Comparison of ENCODE assay signal across 10 cellular contexts in the genomic region with DNA sequence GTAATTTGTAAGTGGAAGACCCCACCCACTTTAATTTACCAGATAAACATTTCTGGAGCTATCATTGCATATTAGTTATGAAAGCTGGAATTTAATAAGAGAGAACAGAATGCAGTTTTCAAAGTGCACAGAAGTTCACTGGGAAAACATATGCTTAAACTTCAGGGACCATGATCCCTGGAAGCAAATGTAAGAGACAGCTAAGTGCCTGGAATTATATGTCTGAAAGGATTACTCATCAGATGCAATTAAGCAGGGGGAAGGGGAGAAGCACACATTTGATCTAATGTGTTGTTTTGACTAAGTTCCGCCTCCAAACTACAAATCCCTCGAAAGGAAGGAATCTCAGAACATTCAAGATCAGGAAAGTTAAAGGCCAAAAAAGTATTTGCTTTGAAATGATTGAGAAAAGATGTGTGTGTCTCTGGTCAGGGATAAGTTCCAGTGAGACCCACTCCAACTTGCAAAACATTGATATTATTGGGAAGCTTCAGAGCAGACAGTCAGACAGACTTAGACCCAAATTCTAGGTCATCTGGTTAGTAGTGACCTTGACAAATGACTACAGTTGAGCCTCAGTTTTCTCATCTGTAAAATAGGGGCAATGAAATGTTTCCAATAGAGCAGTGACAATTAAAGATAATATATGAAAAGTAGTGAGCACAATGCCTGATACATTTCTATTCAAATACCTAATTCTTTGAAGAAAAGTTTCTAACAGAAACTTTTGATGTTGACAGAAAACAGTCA.
DNase-seq lines count a peak whose midpoint lies in the region; ATAC-seq, FAIRE-seq and TF ChIP-seq lines count a peak whose summit lies in the region.
"Had no signal": no experiment of that assay in that cellular context is flagged by ENCODE, and none has a peak within 500 bp of the region (broad histone marks: within the 10 kb centered on the region; RNA-seq: fewer than 3 reads in every experiment).

No MANE protein-coding gene starts in this region.

- H2AK5ac ChIP-seq in IMR-90 (ENCODE audit: low read depth, low read length), result peak overlapping the region; percentile 29; the same call in 1 of the 2 replicates

- H2BK5ac ChIP-seq in IMR-90 (ENCODE audit: low read depth, low read length, poor library complexity, severe bottlenecking), result peak overlapping the region; percentile 98

- no peak overlapping the region for H2AK9ac ChIP-seq in IMR-90 (replicated peaks; ENCODE audit: low read depth, low read length, poor library complexity)

- peaks cover 26% of the 10 kb centered on the region for H3K4me1 Mint-ChIP-seq in mesothelial cell of epicardium
- H3K4me1 Mint-ChIP-seq in CD14-positive monocyte, result no peaks in the 10 kb centered on the region
- H3K4me1 Mint-ChIP-seq: CD4-positive, alpha-beta memory T cell had no signal

- H3K4me3 Mint-ChIP-seq in mesothelial cell of epicardium (no peak overlapping the region), CD14-positive monocyte (no peak overlapping the region)
- H3K4me3 Mint-ChIP-seq: CD4-positive, alpha-beta memory T cell had no signal

- CTCF ChIA-PET in A549 (lab: Yijun Ruan, JAX), result interaction anchor here (0.7 to 2.4 kb wide), 8 partner anchors 26 to 293 kb away, joined by 3 to 11 read pairs (median 3); no protein-coding TSS in a partner anchor
- CTCF ChIA-PET in IMR-90 (lab: Yijun Ruan, JAX), result interaction anchor here (0.9 kb wide), 1 partner anchor 573 kb away, joined by 3 read pairs; no protein-coding TSS in a partner anchor

- H4K8ac ChIP-seq in IMR-90 (ENCODE audit: low read depth in 2 of 2, low read length in 2 of 2), result peak overlapping the region; percentile 4 to 86; a peak in 3 of 4 replicates

- H3K27ac Mint-ChIP-seq in mesothelial cell of epicardium (peak overlapping the region; percentile 86), CD14-positive monocyte (no peak overlapping the region)
- H3K27ac Mint-ChIP-seq: CD4-positive, alpha-beta memory T cell had no signal

- peak overlapping the region; percentile 70 for H4K91ac ChIP-seq in IMR-90 (ENCODE audit: insufficient read depth, low read depth, low read length)

- dilution Hi-C loops in IMR-90 (cut with HindIII; ENCODE audit: low sequenced_read_pairs, unreplicated experiment), result no loop called here

- H3K36me3 Mint-ChIP-seq in mesothelial cell of epicardium, result peaks cover 10% of the 10 kb centered on the region
- peaks cover 0 to 3% of the 10 kb centered on the region in 2 donors for H3K36me3 Mint-ChIP-seq in CD14-positive monocyte

- H3K9me1 ChIP-seq in IMR-90 (ENCODE audit: insufficient read depth, low read length), result peaks cover 4% of the 10 kb centered on the region

- no peaks in the 10 kb centered on the region for H3K36me3 ChIP-seq in IMR-90 (ENCODE audit: control insufficient read depth, insufficient read depth, low read length)
- H3K36me3 ChIP-seq in breast epithelium, result no peaks in the 10 kb centered on the region

- no peak for TF ChIP-seq CTCF in A549 (IDR thresholded peaks at IDR 0.05)
- no peak for TF ChIP-seq CTCF in IMR-90 (conservative IDR thresholded peaks at IDR 0.05; ENCODE audit: low read depth, low read length)
- no peak for TF ChIP-seq CTCF in breast epithelium (IDR thresholded peaks at IDR 0.05)
- TF ChIP-seq CTCF in mesothelial cell of epicardium (IDR thresholded peaks at IDR 0.05; ENCODE audit: unreplicated experiment), result no peak
- TF ChIP-seq CTCF in CD14-positive monocyte (IDR thresholded peaks at IDR 0.05), result no peak

- peak; percentile 69 to 79 for DNase-seq in A549 (ENCODE audit: low read depth in 1 of 2, low spot score in 1 of 2)
- peak; percentile 73 for DNase-seq in IMR-90
- no peak for DNase-seq in breast epithelium (ENCODE audit: low spot score in 2 of 2)
- no peak for DNase-seq in mesothelial cell of epicardium (ENCODE audit: low spot score in 2 of 2, unreplicated experiment in 2 of 2)
- DNase-seq in CD14-positive monocyte (ENCODE audit: low spot score), result no peak
- DNase-seq in NCI-H1930 (lab: John Stamatoyannopoulos, UW), result no peak
- DNase-seq: CD4-positive, alpha-beta memory T cell; NCI-H2081 treated with DMSO at 0.1 percent for 48 hours had no signal

- peak overlapping the region; percentile 89 for H2BK20ac ChIP-seq in IMR-90 (ENCODE audit: low read depth, low read length)

- H3K4me2 ChIP-seq in A549, result peak overlapping the region; percentile 85
- H3K4me2 ChIP-seq in IMR-90 (ENCODE audit: low read depth, low read length), result peak overlapping the region; percentile 97; the same call in 1 of the 2 replicates

- WGBS in A549 (ENCODE audit: missing lambda C conversion rate), result 2% methylated on average over 2 of the region's 2 CpGs
- WGBS in IMR-90 (ENCODE audit: extremely low coverage in 2 of 2, insufficient read length in 1 of 2), 2 experiments, result no CpG with 5 or more reads among the region's 2 CpGs

- peak overlapping the region; percentile 89 for H2BK120ac ChIP-seq in IMR-90 (ENCODE audit: low read depth, low read length)

- H3K9me3 ChIP-seq in A549 (peaks cover 27% of the 10 kb centered on the region), IMR-90 (ENCODE audit: control insufficient read depth, insufficient read depth, low read length) (peaks cover 2% of the 10 kb centered on the region; the same call in 1 of the 2 replicates), breast epithelium (no peaks in the 10 kb centered on the region)

- ATAC-seq in A549 (peak; percentile 70 to 79), IMR-90 (ENCODE audit: low read depth) (peak; percentile 71), GM21447 (IDR thresholded peaks at IDR 0.05; ENCODE audit: unreplicated experiment) (no peak), HG03354 (IDR thresholded peaks at IDR 0.05; ENCODE audit: poor library complexity, severe bottlenecking, unreplicated experiment) (no peak)

- H3K27me3 Mint-ChIP-seq in mesothelial cell of epicardium (ENCODE audit: low read depth) (no peaks in the 10 kb centered on the region), CD14-positive monocyte (ENCODE audit: low read depth in 3 of 3) (no peaks in the 10 kb centered on the region)

- TF ChIP-seq POLR2A in A549 (IDR thresholded peaks at IDR 0.05; ENCODE audit: low read length) (no peak), IMR-90 (IDR thresholded peaks at IDR 0.05; ENCODE audit: low read depth, low read length) (no peak), breast epithelium (IDR thresholded peaks at IDR 0.05) (no peak)

- H2AFZ ChIP-seq in IMR-90 (replicated peaks; ENCODE audit: low read length, poor library complexity), result no peak overlapping the region

- intact Hi-C loops in IMR-90 (cut with micrococcal nuclease), result loop anchor here (1.0 to 5.0 kb wide), 3 partner anchors 40 to 294 kb away; no protein-coding TSS in a partner anchor
- intact Hi-C loops in breast epithelium (cut with DNase I; ENCODE audit: low total_unique reads), result no loop called here
- intact Hi-C loops in CD14-positive monocyte (cut with micrococcal nuclease), result no loop called here

- TF ChIP-seq RAD21 in A549 (conservative IDR thresholded peaks at IDR 0.05 in 1 of 2, IDR thresholded peaks at IDR 0.05 in 1 of 2) (no peak), IMR-90 (IDR thresholded peaks at IDR 0.05; ENCODE audit: low read length) (no peak)

- POLR2A ChIA-PET in A549 (lab: Yijun Ruan, JAX) (interaction anchor here (0.8 to 2.8 kb wide), 5 partner anchors 37 to 276 kb away, joined by 3 to 30 read pairs (median 4); a partner anchor contains a TSS), IMR-90 (lab: Charles Lee; ENCODE audit: unreplicated experiment) (no interaction called here)

- peak overlapping the region; percentile 80 for H3K56ac ChIP-seq in IMR-90 (ENCODE audit: extremely low read depth, insufficient read depth, low read length)

- H3K4me1 ChIP-seq in A549 (peaks cover 33% of the 10 kb centered on the region), IMR-90 (ENCODE audit: control insufficient read depth, insufficient read depth, low read length) (peaks cover 12% of the 10 kb centered on the region), breast epithelium (peaks cover 0 to 4% of the 10 kb centered on the region in 2 donors)

- H3K9me3 Mint-ChIP-seq in mesothelial cell of epicardium (peaks cover 25% of the 10 kb centered on the region), CD14-positive monocyte (peaks cover 14 to 25% (median 22%) of the 10 kb centered on the region in 7 donors)

- peak overlapping the region; percentile 100 for H3K18ac ChIP-seq in IMR-90 (ENCODE audit: low read depth, low read length)

- BruUV-seq in IMR-90 (replicated peaks; lab: Mats Ljungman, UMichigan), result no TSS peak

- peak overlapping the region; percentile 64 for H3K4ac ChIP-seq in IMR-90 (ENCODE audit: low read depth, low read length)

- no peak for TF ChIP-seq EP300 in A549 (IDR thresholded peaks at IDR 0.05)

- H4K5ac ChIP-seq in IMR-90 (ENCODE audit: low read depth, low read length), result peak overlapping the region; percentile 94; the same call in 1 of the 2 replicates

- H3K14ac ChIP-seq in IMR-90 (replicated peaks; ENCODE audit: low read depth, low read length), result peak overlapping the region; percentile 75

- H3K23ac ChIP-seq in IMR-90 (ENCODE audit: low read depth, low read length), result peak overlapping the region; percentile 61; the same call in 1 of the 2 replicates

- H3K79me1 ChIP-seq in IMR-90 (ENCODE audit: low read depth in 1 of 2, low read length in 2 of 2), result peaks cover 0 to 3% of the 10 kb centered on the region in 2 experiments; a peak in 1 of 4 replicates

- H3K9ac ChIP-seq in IMR-90 (ENCODE audit: low read depth, low read length), result peak overlapping the region; percentile 36; the same call in 1 of the 2 replicates

- no peaks in the 10 kb centered on the region for H3K27me3 ChIP-seq in IMR-90 (ENCODE audit: control insufficient read depth, insufficient read depth, low read length)
- H3K27me3 ChIP-seq in breast epithelium, result no peaks in the 10 kb centered on the region

- H3K27ac ChIP-seq in A549 (peak overlapping the region; percentile 90), IMR-90 (ENCODE audit: insufficient read depth, low read length) (peak overlapping the region; percentile 41), breast epithelium (peak overlapping the region; percentile 7 to 20)

- in situ Hi-C loops in IMR-90 (cut with MboI; ENCODE audit: low sequenced_read_pairs), result no loop called here

- H4K20me1 ChIP-seq in IMR-90 (ENCODE audit: insufficient read depth, low read length), result no peaks in the 10 kb centered on the region

- no peak overlapping the region for H3K4me3 ChIP-seq in A549
- peak overlapping the region; percentile 3; the same call in 1 of the 2 replicates for H3K4me3 ChIP-seq in IMR-90 (ENCODE audit: insufficient read depth, low read depth, low read length)
- no peak overlapping the region for H3K4me3 ChIP-seq in breast epithelium

- no peak for FAIRE-seq in A549 (lab: Jason Lieb, UNC)

- H2BK15ac ChIP-seq in IMR-90 (ENCODE audit: low read depth, low read length), result peak overlapping the region; percentile 87

TF ChIP-seq in A549, 52 proteins besides CTCF, POLR2A, EP300 and RAD21 (continues in another document):
- no peak for TF ChIP-seq FOSL2 (IDR thresholded peaks at IDR 0.05)
- peak; percentile 51; the same call in 1 of the 2 replicates for TF ChIP-seq FOSL2 (CRISPR knock-in tag; IDR thresholded peaks at IDR 0.05)
- peak; percentile 61; the same call in 1 of the 2 replicates for TF ChIP-seq ESRRA (IDR thresholded peaks at IDR 0.05; ENCODE audit: borderline replicate concordance, low read length)

TF ChIP-seq in IMR-90, 13 proteins besides CTCF, POLR2A, EP300 and RAD21 (continues in another document):
- no peak; the same call in 1 of the 2 replicates for TF ChIP-seq BHLHE40 (IDR thresholded peaks at IDR 0.05; ENCODE audit: low read depth, low read length)
- TF ChIP-seq MAFK (IDR thresholded peaks at IDR 0.05; ENCODE audit: low read depth, low read length), result no peak
- peak; percentile 38; the same call in 1 of the 2 replicates for TF ChIP-seq FOS (IDR thresholded peaks at IDR 0.05; ENCODE audit: low read depth, low read length)

Comparison
In these comparisons a context has a peak if more than half of its experiments do, and no peak if none do; other contexts are left out.
1. ATAC-seq: peak in A549 (2 of 2) and IMR-90 (single experiment); none in GM21447 (single experiment) and HG03354 (single experiment).
2. DNase-seq: peak in A549 (2 of 2) and IMR-90 (single experiment); none in breast epithelium (0 of 2), mesothelial cell of epicardium (0 of 2), CD14-positive monocyte (single experiment) and NCI-H1930 (0 of 2).
3. H3K27ac ChIP-seq: peak in every context shown above with its lines; median percentile 90 in A549; 41 in IMR-90; 14 in breast epithelium.